ENCODE assay signal across 9 cellular contexts in genomic region chr9:70529377-70529776, GRCh38.
"Had no signal": no experiment of that assay in that cellular context is flagged by ENCODE, and none has a peak within 500 bp of the region (broad histone marks: within the 10 kb centered on the region; RNA-seq: fewer than 3 reads in every experiment).

No MANE protein-coding gene starts in this region.

- H3K4me3 Mint-ChIP-seq: HFFc6, IgD-negative memory B cell had no signal

- H2AFZ ChIP-seq: GM23248 had no signal

- H3K36me3 ChIP-seq: HAP-1 had no signal

- H3K36me3 Mint-ChIP-seq: IgD-negative memory B cell had no signal

- H3K27ac ChIP-seq: GM23248, HL-60 had no signal

- H3K4me3 ChIP-seq: GM23248, HAP-1 had no signal

- ATAC-seq: HCT116, HepG2 had no signal

- DNase-seq: GM23248, GOT3, H7, HFFc6 had no signal

- H3K27ac Mint-ChIP-seq: HFFc6, IgD-negative memory B cell had no signal

- H3K4me1 Mint-ChIP-seq: IgD-negative memory B cell had no signal
